1 cellular context compared by ENCODE assay signal in genomic region chr19:31784631-31785237, GRCh38.
TF ChIP-seq lines count a peak whose summit lies in the region.

No MANE protein-coding gene starts in this region.

TF ChIP-seq in H1, 55 proteins besides CTCF, POLR2A, EP300 and RAD21:
- TF ChIP-seq ASH2L (IDR thresholded peaks at IDR 0.05; ENCODE audit: low read length) (no peak), EGR1 (IDR thresholded peaks at IDR 0.05; ENCODE audit: borderline replicate concordance, low read depth, low read length) (no peak), CREB1 (IDR thresholded peaks at IDR 0.05) (no peak), JUN (IDR thresholded peaks at IDR 0.05; ENCODE audit: low read depth, low read length) (no peak), CHD2 (IDR thresholded peaks at IDR 0.05; ENCODE audit: low read length) (no peak), YY1 (IDR thresholded peaks at IDR 0.05; ENCODE audit: low read depth, low read length) (no peak), KDM1A (IDR thresholded peaks at IDR 0.05; ENCODE audit: borderline replicate concordance, low read length) (no peak)
